ENCODE assay signal across 19 cellular contexts in the genomic region with DNA sequence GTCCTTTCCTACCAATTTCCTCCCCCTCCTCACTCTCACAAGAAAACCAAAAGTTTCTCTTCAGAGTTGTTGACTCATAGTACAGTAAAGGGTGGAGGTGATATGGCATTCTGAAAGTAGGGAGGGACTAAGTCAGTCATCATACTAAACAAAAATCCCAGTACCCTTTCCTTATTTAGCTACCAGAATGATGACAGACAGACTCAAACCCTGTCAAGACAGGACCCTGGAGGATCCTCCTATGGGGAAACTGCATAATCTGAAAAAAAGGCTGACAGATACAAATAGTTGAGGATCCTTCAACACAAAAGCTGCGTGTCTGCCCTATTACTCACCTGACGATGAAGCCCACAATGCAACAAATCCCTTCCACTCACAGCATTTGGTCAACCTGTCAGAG. TPM values are rescaled to one million over a fixed set of nuclear protein-coding genes. Genes with fewer than 3 reads are reported as not detected.
DNase-seq lines count a peak whose midpoint lies in the region; ATAC-seq and TF ChIP-seq lines count a peak whose summit lies in the region.
"Had no signal": no experiment of that assay in that cellular context is flagged by ENCODE, and none has a peak within 500 bp of the region (broad histone marks: within the 10 kb centered on the region; RNA-seq: fewer than 3 reads in every experiment).

No MANE protein-coding gene starts in this region.

- H3K36me3 Mint-ChIP-seq in activated naive CD4-positive, alpha-beta T cell treated with anti-CD3 and anti-CD28 coated beads, Interleukin-2, amount 50 U/mL, for 72 hours, result peaks cover 31 to 42% of the 10 kb centered on the region in 2 donors

- no peak overlapping the region for H3K4me3 Mint-ChIP-seq in stimulated activated naive CD8-positive, alpha-beta T cell treated with anti-CD3 and anti-CD28 coated beads, Interleukin-15, amount 100 ng/mL, for 72 hours

- no peak overlapping the region for H3K27ac ChIP-seq in RWPE1
- H3K27ac ChIP-seq in colonic mucosa, result no peak overlapping the region

- H3K36me3 ChIP-seq in colonic mucosa, result no peaks in the 10 kb centered on the region

- POLR2A ChIA-PET in RWPE1 (lab: Yijun Ruan, JAX; ENCODE audit: low non-redundant PET), result no interaction called here

- peak; percentile 85 to 96 for ATAC-seq in activated naive CD4-positive, alpha-beta T cell treated with anti-CD3 and anti-CD28 coated beads, Interleukin-2, amount 50 U/mL, for 72 hours
- ATAC-seq in esophagus mucosa, result peak; percentile 58
- ATAC-seq in stimulated activated naive CD8-positive, alpha-beta T cell treated with anti-CD3 and anti-CD28 coated beads, Interleukin-15, amount 100 ng/mL, for 72 hours, result peak; percentile 69
- ATAC-seq in HG02840 (IDR thresholded peaks at IDR 0.05; ENCODE audit: low FRiP score, unreplicated experiment), result no peak
- no peak for ATAC-seq in HG03571 (IDR thresholded peaks at IDR 0.05; ENCODE audit: unreplicated experiment)
- ATAC-seq: GM12878, HCT116, K562 had no signal

- no peaks in the 10 kb centered on the region for H3K4me1 Mint-ChIP-seq in stimulated activated naive CD8-positive, alpha-beta T cell treated with anti-CD3 and anti-CD28 coated beads, Interleukin-15, amount 100 ng/mL, for 72 hours

- H3K27me3 ChIP-seq in colonic mucosa, result no peaks in the 10 kb centered on the region

- H3K9ac ChIP-seq in colonic mucosa (ENCODE audit: low read depth in 2 of 2, low read length in 2 of 2), result no peak overlapping the region

- H3K27me3 Mint-ChIP-seq in stimulated activated naive CD8-positive, alpha-beta T cell treated with anti-CD3 and anti-CD28 coated beads, Interleukin-15, amount 100 ng/mL, for 72 hours, result no peaks in the 10 kb centered on the region

- H3K4me1 ChIP-seq in colonic mucosa, result no peaks in the 10 kb centered on the region
- H3K4me1 ChIP-seq: Caco-2 had no signal

- H3K4me3 ChIP-seq in colonic mucosa, result no peak overlapping the region
- H3K4me3 ChIP-seq: GM12878, K562 had no signal

- TF ChIP-seq CTCF in RWPE1 (conservative IDR thresholded peaks at IDR 0.05; ENCODE audit: low read depth), result no peak
- no peak for TF ChIP-seq CTCF in colonic mucosa (IDR thresholded peaks at IDR 0.05)

- H3K27ac Mint-ChIP-seq in activated naive CD4-positive, alpha-beta T cell treated with anti-CD3 and anti-CD28 coated beads, Interleukin-2, amount 50 U/mL, for 72 hours, result no peak overlapping the region
- H3K27ac Mint-ChIP-seq in stimulated activated naive CD8-positive, alpha-beta T cell treated with anti-CD3 and anti-CD28 coated beads, Interleukin-15, amount 100 ng/mL, for 72 hours, result no peak overlapping the region

- no peak for DNase-seq in activated naive CD4-positive, alpha-beta T cell treated with anti-CD3 and anti-CD28 coated beads, Interleukin-2, amount 50 U/mL, for 72 hours (ENCODE audit: low spot score in 2 of 2)
- no peak for DNase-seq in activated naive CD4-positive, alpha-beta T cell treated with Interleukin-2 at 50 U/mL for 16 hours
- DNase-seq in RWPE1 (ENCODE audit: low spot score), result peak; percentile 21
- no peak for DNase-seq in stimulated activated naive CD8-positive, alpha-beta T cell treated with anti-CD3 and anti-CD28 coated beads, Interleukin-15, amount 100 ng/mL, for 72 hours
- DNase-seq in colonic mucosa, result no peak
- DNase-seq: AML-193; Caco-2; NCI-H1048; NCI-H226; NCI-H526 treated with DMSO at 0.1 percent for 48 hours; NK-92 treated with Interleukin-12 subunit alpha and Interleukin-12 subunit beta, amount 100 ng/mL, for 24 hours; OCI-M1 had no signal

- CTCF ChIA-PET in RWPE1 (lab: Yijun Ruan, JAX), result interaction anchor here (0.6 kb wide), 2 partner anchors 187 to 949 kb away, joined by 3 read pairs; no protein-coding TSS in a partner anchor

- no peaks in the 10 kb centered on the region for H3K9me3 ChIP-seq in colonic mucosa
- H3K9me3 ChIP-seq: Caco-2 had no signal

- peaks cover 32 to 36% of the 10 kb centered on the region in 2 donors for H3K9me3 Mint-ChIP-seq in activated naive CD4-positive, alpha-beta T cell treated with anti-CD3 and anti-CD28 coated beads, Interleukin-2, amount 50 U/mL, for 72 hours
- H3K9me3 Mint-ChIP-seq in stimulated activated naive CD8-positive, alpha-beta T cell treated with anti-CD3 and anti-CD28 coated beads, Interleukin-15, amount 100 ng/mL, for 72 hours, result peaks cover 33 to 35% of the 10 kb centered on the region in 2 donors

- intact Hi-C loops in colonic mucosa (cut with DNase I), result no loop called here

RNA-seq across cellular contexts. Expression of gene CYSLTR2, which starts 55.5 kb away (rescaled TPM):
- total RNA-seq in activated naive CD4-positive, alpha-beta T cell treated with anti-CD3 and anti-CD28 coated beads, Interleukin-2, amount 50 U/mL, for 72 hours, result 1 to 10 TPM; 3.0 to 3.2 TPM
- 0.24 TPM for total RNA-seq in esophagus mucosa
- total RNA-seq in colonic mucosa, result under 1 TPM; 0.10 to 0.80 TPM
- total RNA-seq: Caco-2, G401, K562 had no signal

Comparison
In these comparisons a context has a peak if more than half of its experiments do, and no peak if none do; other contexts are left out.
1. ATAC-seq: peak in activated naive CD4-positive, alpha-beta T cell treated with anti-CD3 and anti-CD28 coated beads, Interleukin-2, amount 50 U/mL, for 72 hours (2 of 2), esophagus mucosa (single experiment) and stimulated activated naive CD8-positive, alpha-beta T cell treated with anti-CD3 and anti-CD28 coated beads, Interleukin-15, amount 100 ng/mL, for 72 hours (single experiment); none in HG02840 (single experiment) and HG03571 (single experiment).